12 cellular contexts compared by ENCODE assay signal in the genomic region with DNA sequence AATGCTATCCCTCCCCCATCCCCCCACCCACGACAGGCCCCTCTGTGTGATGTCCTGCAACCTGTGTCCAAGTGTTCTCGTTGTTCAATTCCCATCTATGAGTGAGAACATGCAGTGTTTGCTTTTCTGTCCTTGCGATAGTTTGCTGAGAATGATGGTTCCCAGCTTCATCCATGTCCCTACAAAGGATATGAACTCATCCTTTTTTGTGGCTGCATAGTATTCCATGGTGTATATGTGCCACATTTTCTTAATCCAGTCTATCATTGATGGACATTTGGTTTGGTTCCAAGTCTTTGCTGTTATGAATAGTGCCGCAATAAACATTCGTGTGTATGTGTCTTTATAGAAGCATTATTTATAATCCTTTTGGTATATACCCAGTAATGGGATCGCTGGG. TPM values are rescaled to one million over a fixed set of nuclear protein-coding genes. Genes with fewer than 3 reads are reported as not detected.
"Had no signal": no experiment of that assay in that cellular context is flagged by ENCODE, and none has a peak within 500 bp of the region (broad histone marks: within the 10 kb centered on the region; RNA-seq: fewer than 3 reads in every experiment).

No MANE protein-coding gene starts in this region.

RNA-seq across cellular contexts. Expression of gene TAS2R7, which starts 59.0 kb away (rescaled TPM):
- total RNA-seq: stomach, subcutaneous adipose tissue, suprapubic skin, temporal lobe, testis, thoracic aorta, transverse colon, upper lobe of right lung, ureter, urinary bladder, vagina had no signal
- polyA plus RNA-seq: stomach, thymus, urinary bladder had no signal
